9 cellular contexts compared by ENCODE assay signal in the genomic region with DNA sequence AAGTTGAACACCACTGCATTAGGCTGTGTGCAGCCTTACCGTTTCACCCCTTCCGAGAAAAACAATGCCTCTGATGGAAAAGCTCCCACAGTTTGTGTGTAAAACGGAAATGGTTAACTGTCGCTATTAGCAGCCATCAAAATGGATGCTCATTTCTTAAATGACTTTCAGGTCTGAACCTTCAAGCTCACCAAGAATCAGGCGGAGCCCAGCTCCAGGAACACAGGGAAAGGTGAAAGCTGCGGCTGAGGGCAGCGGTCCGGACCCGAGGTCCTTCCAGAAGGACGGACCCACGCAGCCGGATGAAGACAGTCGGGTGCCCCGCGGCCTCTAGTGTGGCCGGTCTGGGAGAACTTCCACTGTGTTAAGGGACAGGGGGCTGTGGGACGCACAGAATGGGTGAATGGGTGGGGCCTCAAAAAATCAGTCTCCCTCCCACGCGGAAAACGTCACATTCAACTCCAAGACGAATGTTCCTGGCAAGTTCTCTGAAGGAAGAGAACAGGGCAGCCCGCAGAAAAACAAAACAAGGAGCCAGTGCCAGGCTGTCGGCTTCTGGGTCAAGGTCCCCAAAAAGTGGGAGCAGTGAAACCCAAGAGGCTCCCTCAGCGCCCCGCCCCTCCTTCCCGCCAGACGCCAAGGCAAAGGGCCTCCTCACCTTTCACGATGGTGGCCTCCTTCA. TPM values are rescaled to one million over a fixed set of nuclear protein-coding genes. Genes with fewer than 3 reads are reported as not detected.
DNase-seq lines count a peak whose midpoint lies in the region; ATAC-seq, FAIRE-seq and TF ChIP-seq lines count a peak whose summit lies in the region.
"Had no signal": no experiment of that assay in that cellular context is flagged by ENCODE, and none has a peak within 500 bp of the region (broad histone marks: within the 10 kb centered on the region; RNA-seq: fewer than 3 reads in every experiment).

No MANE protein-coding gene starts in this region.

- no peaks in the 10 kb centered on the region for H3K9me3 ChIP-seq in CD8-positive, alpha-beta T cell (ENCODE audit: low read length)
- H3K9me3 ChIP-seq in PC-3 (ENCODE audit: low read length) = no peaks in the 10 kb centered on the region
- no peaks in the 10 kb centered on the region for H3K9me3 ChIP-seq in pancreas
- no peaks in the 10 kb centered on the region for H3K9me3 ChIP-seq in WERI-Rb-1 (ENCODE audit: severe bottlenecking)

- H3K27me3 Mint-ChIP-seq in CD8-positive, alpha-beta T cell (ENCODE audit: low read depth) = no peaks in the 10 kb centered on the region

- peak overlapping the region; percentile 47 for H3K9ac ChIP-seq in PC-3 (ENCODE audit: low read length)

- H3K9me3 Mint-ChIP-seq in CD8-positive, alpha-beta T cell = no peaks in the 10 kb centered on the region

- POLR2A ChIA-PET in CD8-positive, alpha-beta T cell (lab: Charles Lee) = no interaction called here
- POLR2A ChIA-PET in PC-3 (lab: Charles Lee; ENCODE audit: unreplicated experiment) = no interaction called here

- TF ChIP-seq CTCF in CD8-positive, alpha-beta T cell (IDR thresholded peaks at IDR 0.05) = no peak
- TF ChIP-seq CTCF in PC-3 (conservative IDR thresholded peaks at IDR 0.05; ENCODE audit: low read depth, low read length) (no peak), fibroblast of pulmonary artery (IDR thresholded peaks at IDR 0.05; ENCODE audit: low read length, missing control alignments) (no peak), pancreas (IDR thresholded peaks at IDR 0.05) (no peak), WERI-Rb-1 (IDR thresholded peaks at IDR 0.05; ENCODE audit: low read depth, low read length) (no peak)

- no peaks in the 10 kb centered on the region for H3K36me3 ChIP-seq in CD8-positive, alpha-beta T cell (ENCODE audit: insufficient read depth, low read length)
- no peaks in the 10 kb centered on the region for H3K36me3 ChIP-seq in PC-3 (ENCODE audit: low read depth, low read length)
- peaks cover 0 to 22% (median 0%) of the 10 kb centered on the region in 3 donors for H3K36me3 ChIP-seq in pancreas
- peaks cover 53% of the 10 kb centered on the region for H3K36me3 ChIP-seq in WERI-Rb-1

- no peak for FAIRE-seq in pancreas (lab: Jason Lieb, UNC)

- 53 to 60% methylated on average over 28 of the region's 28 CpGs for WGBS in pancreas, 2 donors

- H3K27ac ChIP-seq in CD8-positive, alpha-beta T cell (ENCODE audit: low read depth, low read length) = no peak overlapping the region
- H3K27ac ChIP-seq in PC-3 (ENCODE audit: low read length) (peak overlapping the region; percentile 19; the same call in 1 of the 2 replicates), pancreas (peak overlapping the region in 1 of 4 donors; percentile 41), WERI-Rb-1 (no peak overlapping the region)

- H3F3A ChIP-seq in PC-3 (ENCODE audit: low read length, unreplicated experiment) = no peaks in the 10 kb centered on the region

- BruUV-seq in PC-3 (replicated peaks; lab: Mats Ljungman, UMichigan) = no TSS peak

- H3K27ac Mint-ChIP-seq in CD8-positive, alpha-beta T cell = no peak overlapping the region

- peaks cover 13% of the 10 kb centered on the region for H3K36me3 Mint-ChIP-seq in CD8-positive, alpha-beta T cell

- H4K20me1 ChIP-seq in PC-3 (ENCODE audit: low read length) = peaks cover 23% of the 10 kb centered on the region

- peak overlapping the region; percentile 21; the same call in 1 of the 2 replicates for H2AFZ ChIP-seq in PC-3 (ENCODE audit: low read length)

- H3K27me3 ChIP-seq in CD8-positive, alpha-beta T cell (ENCODE audit: insufficient read depth, low read length) = no peaks in the 10 kb centered on the region
- H3K27me3 ChIP-seq in PC-3 (ENCODE audit: low read length) (no peaks in the 10 kb centered on the region), pancreas (no peaks in the 10 kb centered on the region), WERI-Rb-1 (ENCODE audit: insufficient read depth, low read depth, severe bottlenecking) (no peaks in the 10 kb centered on the region)

- no peaks in the 10 kb centered on the region for H3K9me2 ChIP-seq in PC-3 (replicated peaks; ENCODE audit: low read length)

- H3K4me1 Mint-ChIP-seq in CD8-positive, alpha-beta T cell (ENCODE audit: low read depth) = peaks cover 48% of the 10 kb centered on the region

- no peak for ATAC-seq in CD8-positive, alpha-beta T cell
- no peak for ATAC-seq in PC-3
- ATAC-seq in pancreas = no peak
- no peak for ATAC-seq in GM18909 (IDR thresholded peaks at IDR 0.05; ENCODE audit: poor library complexity, unreplicated experiment)

- H3K4me3 ChIP-seq in CD8-positive, alpha-beta T cell (ENCODE audit: low read depth, low read length) = no peak overlapping the region
- H3K4me3 ChIP-seq in PC-3 (ENCODE audit: low read length) (peak overlapping the region; percentile 82), fibroblast of pulmonary artery (replicated peaks; ENCODE audit: low read depth, low read length) (peak overlapping the region; percentile 55), pancreas (peak overlapping the region in 3 of 4 donors; percentile 15 to 35 (median 25)), WERI-Rb-1 (ENCODE audit: low read depth, low read length) (no peak overlapping the region)

- peak overlapping the region; percentile 67 for H3K4me3 Mint-ChIP-seq in CD8-positive, alpha-beta T cell

- CTCF ChIA-PET in CD8-positive, alpha-beta T cell (lab: Charles Lee) = interaction anchor here (0.7 to 2.1 kb wide), 2 partner anchors 9 to 66 kb away, joined by 3 to 8 read pairs; no protein-coding TSS in a partner anchor
- CTCF ChIA-PET in PC-3 (lab: Charles Lee) = no interaction called here

- no peak for DNase-seq in CD8-positive, alpha-beta T cell
- no peak for DNase-seq in PC-3
- DNase-seq in fibroblast of pulmonary artery (ENCODE audit: low read depth) = no peak
- DNase-seq in pancreas = no peak
- no peak for DNase-seq in WERI-Rb-1
- DNase-seq in HuH-7.5 (ENCODE audit: low spot score) = no peak
- DNase-seq in GOT3 (lab: John Stamatoyannopoulos, UW) = no peak
- DNase-seq: NCI-H1092 treated with DMSO at 0.1 percent for 48 hours had no signal

- intact Hi-C loops in CD8-positive, alpha-beta T cell (cut with DNase I, micrococcal nuclease) = loop anchor here in 1 of 2 experiments (10.0 kb wide), 1 partner anchor 933 kb away; a partner anchor contains a TSS
- intact Hi-C loops in PC-3 (cut with micrococcal nuclease) (loop anchor here (5.0 to 10.0 kb wide), 2 partner anchors 39 to 507 kb away; no protein-coding TSS in a partner anchor), pancreas (cut with DNase I) (loop anchor here in 2 of 3 donors (10.0 kb wide), 3 partner anchors 627 to 827 kb away; no protein-coding TSS in a partner anchor)

- H3K4me1 ChIP-seq in CD8-positive, alpha-beta T cell (ENCODE audit: insufficient read depth, low read length) = peaks cover 40% of the 10 kb centered on the region
- H3K4me1 ChIP-seq in PC-3 (ENCODE audit: insufficient read depth, low read length) (peaks cover 39% of the 10 kb centered on the region), pancreas (peaks cover 9 to 34% (median 22%) of the 10 kb centered on the region in 3 donors)

- H3K4me2 ChIP-seq in PC-3 (ENCODE audit: low read length) = peak overlapping the region; percentile 91

- H3K79me2 ChIP-seq in PC-3 (ENCODE audit: low read length) = peaks cover 82% of the 10 kb centered on the region

RNA-seq across cellular contexts. Expression of a gene that starts 4.9 kb away (rescaled TPM):
- total RNA-seq in CD8-positive, alpha-beta T cell = 100 to 1,000 TPM; 197 to 201 TPM
- total RNA-seq in PC-3 (2014; rRNA removed) = 5.6 and 7.5 TPM in 2 replicates
- total RNA-seq in pancreas = 1 to 10 TPM; 4.3 to 9.8 (median 5.4) TPM
- 1 to 10 TPM; 2.8 to 3.6 TPM for polyA plus RNA-seq in pancreas

Comparison
In these comparisons a context has a peak if more than half of its experiments do, and no peak if none do; other contexts are left out.
1. H3K4me3 ChIP-seq: peak in PC-3 (single experiment), fibroblast of pulmonary artery (single experiment) and pancreas (3 of 4); none in CD8-positive, alpha-beta T cell (single experiment) and WERI-Rb-1 (single experiment).
2. RNA of a gene that starts 4.9 kb away (total RNA-seq): 197 to 201 TPM in CD8-positive, alpha-beta T cell; 4.3 to 9.8 TPM in pancreas and 5.6 to 7.5 TPM in PC-3; every median in the first group is over 10 times any median in the second.